ENCODE assay signal across 7 cellular contexts in the genomic region with DNA sequence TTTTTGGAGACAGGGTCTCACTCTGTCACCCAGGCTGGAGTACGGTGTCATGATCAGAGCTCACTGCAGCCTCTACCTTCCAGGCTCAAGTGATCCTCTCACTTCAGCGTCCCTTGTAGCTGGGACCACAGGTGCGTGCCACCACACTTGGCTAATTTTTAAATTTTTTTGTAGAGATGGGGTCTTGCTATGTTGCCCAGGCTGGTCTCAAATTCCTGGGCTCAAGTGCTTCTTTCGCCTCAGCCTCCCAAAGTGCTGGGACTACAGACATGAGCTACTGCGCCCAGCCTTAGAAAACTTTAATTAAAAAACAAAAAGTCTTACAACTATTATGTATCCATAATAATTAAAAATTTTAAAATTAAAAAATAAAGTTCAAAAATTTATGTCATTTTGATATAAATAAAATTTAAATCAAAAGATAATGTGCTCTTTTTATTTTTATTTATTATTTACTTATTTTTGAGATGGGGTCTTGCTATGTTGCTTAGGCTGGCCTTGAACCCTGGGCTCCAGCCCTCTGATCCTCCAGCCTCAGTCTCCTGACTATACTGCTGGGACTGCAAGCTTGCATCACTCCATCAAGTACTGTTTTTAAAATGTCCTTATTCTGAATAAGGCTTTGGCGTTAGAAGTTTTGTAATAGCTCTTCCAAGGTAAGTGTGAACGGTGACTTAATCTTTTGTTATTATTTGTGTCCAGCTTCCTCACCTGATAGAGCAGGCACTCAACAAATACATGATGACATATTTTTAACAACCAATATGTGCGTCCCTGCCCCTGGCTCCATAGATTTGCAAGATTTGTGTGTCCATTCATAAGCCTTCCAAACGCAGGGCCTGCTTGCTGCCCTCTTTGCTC. TPM values are rescaled to one million over a fixed set of nuclear protein-coding genes. Genes with fewer than 3 reads are reported as not detected.
DNase-seq lines count a peak whose midpoint lies in the region; ATAC-seq and TF ChIP-seq lines count a peak whose summit lies in the region.

No MANE protein-coding gene starts in this region.

- no peaks in the 10 kb centered on the region for H3K79me1 ChIP-seq in H9 (ENCODE audit: insufficient read depth, low read depth, low read length, poor library complexity, severe bottlenecking)

- no peak overlapping the region for H2BK12ac ChIP-seq in H9 (ENCODE audit: insufficient read length, low read depth, low read length)

- no peak overlapping the region for H2BK15ac ChIP-seq in H9 (ENCODE audit: low read depth, low read length)

- H3K56ac ChIP-seq in H9 (ENCODE audit: insufficient read length, low read depth, low read length), result no peak overlapping the region

- TF ChIP-seq CTCF in H9 (conservative IDR thresholded peaks at IDR 0.05), result no peak
- no peak for TF ChIP-seq CTCF in fibroblast of the aortic adventitia (IDR thresholded peaks at IDR 0.05; ENCODE audit: insufficient read depth, low read length)
- no peak for TF ChIP-seq CTCF in psoas muscle (IDR thresholded peaks at IDR 0.05)

- H3K79me2 ChIP-seq in H9 (ENCODE audit: insufficient read depth, low read length), result no peaks in the 10 kb centered on the region

- H3K4me3 Mint-ChIP-seq in H9, result peak overlapping the region; percentile 84 to 88
- peak overlapping the region; percentile 91 for H3K4me3 Mint-ChIP-seq in T-helper 2 cell treated with Interferon-gamma antibody and Interleukin-4, amounts not matched to agents 5 μg/mL and 100 μg/mL, for 36 hours

- H3K14ac ChIP-seq in H9 (ENCODE audit: insufficient read depth, low read length), result 0 out of 2 replicates have a peak overlapping the region, but pooled peaks have one; percentile 33

- H3K27ac Mint-ChIP-seq in H9, result peak overlapping the region; percentile 39 to 72 (median 61); a peak in 3 of 7 replicates
- H3K27ac Mint-ChIP-seq in T-helper 2 cell treated with Interferon-gamma antibody and Interleukin-4, amounts not matched to agents 5 μg/mL and 100 μg/mL, for 36 hours, result peak overlapping the region; percentile 92

- H3K9me3 ChIP-seq in H9 (ENCODE audit: control insufficient read depth, low read depth, low read length) (no peaks in the 10 kb centered on the region), psoas muscle (no peaks in the 10 kb centered on the region)

- H3K4ac ChIP-seq in H9 (ENCODE audit: low read depth, low read length), result no peak overlapping the region

- H3K36me3 Mint-ChIP-seq in H9 (ENCODE audit: insufficient read depth in 1 of 3, low read depth in 3 of 3), result peaks cover 17 to 31% (median 20%) of the 10 kb centered on the region in 3 experiments
- H3K36me3 Mint-ChIP-seq in T-helper 2 cell treated with Interferon-gamma antibody and Interleukin-4, amounts not matched to agents 5 μg/mL and 100 μg/mL, for 36 hours (ENCODE audit: low read depth), result peaks cover 34% of the 10 kb centered on the region

- peaks cover 0 to 20% of the 10 kb centered on the region in 2 donors for H3K36me3 ChIP-seq in psoas muscle (ENCODE audit: insufficient read depth in 1 of 2, low read depth in 1 of 2)

- no peak overlapping the region for H3T11ph ChIP-seq in H9 (ENCODE audit: low read length)

- no peak overlapping the region for H2AFZ ChIP-seq in H9 (ENCODE audit: low read length)

- H3K9me3 Mint-ChIP-seq in H9, result peaks cover 6 to 12% of the 10 kb centered on the region in 2 experiments
- H3K9me3 Mint-ChIP-seq in T-helper 2 cell treated with Interferon-gamma antibody and Interleukin-4, amounts not matched to agents 5 μg/mL and 100 μg/mL, for 36 hours, result peaks cover 14% of the 10 kb centered on the region

- no peaks in the 10 kb centered on the region for H3K27me3 ChIP-seq in H9 (ENCODE audit: insufficient read depth, low read length)
- no peaks in the 10 kb centered on the region for H3K27me3 ChIP-seq in psoas muscle (ENCODE audit: insufficient read depth in 3 of 3, low read length in 2 of 3)

- H3K18ac ChIP-seq in H9 (ENCODE audit: insufficient read length, low read depth, low read length), result no peak overlapping the region

- H2AK5ac ChIP-seq in H9 (ENCODE audit: insufficient read length, low read length), result no peak overlapping the region

- ATAC-seq in psoas muscle, result peak in 1 of 4 donors; percentile 2
- ATAC-seq in GM19452 (IDR thresholded peaks at IDR 0.05; ENCODE audit: unreplicated experiment), result no peak

- H3K4me2 ChIP-seq in H9 (ENCODE audit: insufficient read depth, insufficient read length, low read length), result peak overlapping the region; percentile 79

- H3K4me1 Mint-ChIP-seq in H9, result peaks cover 11% of the 10 kb centered on the region in 2 experiments
- peaks cover 36% of the 10 kb centered on the region for H3K4me1 Mint-ChIP-seq in T-helper 2 cell treated with Interferon-gamma antibody and Interleukin-4, amounts not matched to agents 5 μg/mL and 100 μg/mL, for 36 hours (ENCODE audit: low read depth)

- H3K4me1 ChIP-seq in H9 (ENCODE audit: insufficient read depth, low read length), result no peaks in the 10 kb centered on the region
- peaks cover 4% of the 10 kb centered on the region for H3K4me1 ChIP-seq in psoas muscle

- H4K8ac ChIP-seq in H9 (replicated peaks; ENCODE audit: insufficient read length, low read depth, low read length), result no peak overlapping the region

- no peaks in the 10 kb centered on the region for H4K20me1 ChIP-seq in H9 (ENCODE audit: control insufficient read depth, insufficient read depth, insufficient read length)

- peak overlapping the region; percentile 85 for H3K4me3 ChIP-seq in fibroblast of the aortic adventitia (ENCODE audit: low read depth, low read length)
- peak overlapping the region; percentile 75 for H3K4me3 ChIP-seq in psoas muscle

- no peak overlapping the region for H3K23ac ChIP-seq in H9 (ENCODE audit: insufficient read length, low read depth, low read length)

- H2BK120ac ChIP-seq in H9 (ENCODE audit: low read depth, low read length, poor library complexity, severe bottlenecking), result no peak overlapping the region

- no CpG with 5 or more reads among the region's 9 CpGs for WGBS in H9 (ENCODE audit: extremely low coverage, insufficient read length, low lambda C conversion rate)
- WGBS in psoas muscle, 3 donors, result 82 to 85% (median 83%) methylated on average over 9 of the region's 9 CpGs

- intact Hi-C loops in psoas muscle (cut with DNase I), result no loop called here

- peaks cover 11% of the 10 kb centered on the region for H3K23me2 ChIP-seq in H9 (ENCODE audit: insufficient read length, low read depth, low read length, poor library complexity, severe bottlenecking)

- no peak overlapping the region for H2BK5ac ChIP-seq in H9 (ENCODE audit: insufficient read length, low read length)

- H3K27ac ChIP-seq in H9 (ENCODE audit: insufficient read length, low read depth, low read length) (no peak overlapping the region), psoas muscle (peak overlapping the region; percentile 80)

- H4K5ac ChIP-seq in H9 (ENCODE audit: insufficient read length, low read depth, low read length), result no peak overlapping the region

- H2BK20ac ChIP-seq in H9 (ENCODE audit: low read depth, low read length, poor library complexity, severe bottlenecking), result no peak overlapping the region

- H4K91ac ChIP-seq in H9 (ENCODE audit: insufficient read length, low read depth, low read length), result no peak overlapping the region

- H3K9ac ChIP-seq in H9 (ENCODE audit: extremely low read depth, insufficient read length, low read length), result peak overlapping the region; percentile 10

- DNase-seq in H9 (no peak), fibroblast of the aortic adventitia (ENCODE audit: low read depth) (no peak), psoas muscle (peak in 1 of 2 donors; percentile 32), SHP77 (lab: John Stamatoyannopoulos, UW) (no peak), NCI-H524 treated with DMSO at 0.1 percent for 48 hours (lab: John Stamatoyannopoulos, UW) (no peak)
- no peak for DNase-seq in T-helper 2 cell treated with Interferon-gamma antibody and Interleukin-4, amounts not matched to agents 5 μg/mL and 100 μg/mL, for 36 hours (ENCODE audit: low spot score)

- peaks cover 7% of the 10 kb centered on the region for H3K27me3 Mint-ChIP-seq in H9 (ENCODE audit: low read depth)
- H3K27me3 Mint-ChIP-seq in T-helper 2 cell treated with Interferon-gamma antibody and Interleukin-4, amounts not matched to agents 5 μg/mL and 100 μg/mL, for 36 hours (ENCODE audit: low read depth), result no peaks in the 10 kb centered on the region

RNA-seq across cellular contexts. Expression of a gene that starts 1.6 kb away (rescaled TPM):
- total RNA-seq in H9 (2021), result 14.4 and 15.1 TPM in 2 replicates
- 39.2 and 50.6 TPM in 2 replicates for total RNA-seq in fibroblast of the aortic adventitia (ENCODE audit: low replicate concordance)
- total RNA-seq in psoas muscle, result 10 to 100 TPM; 14.6 to 17.0 (median 15.5) TPM
- 1 to 10 TPM; 2.7 to 6.2 (median 5.1) TPM for polyA plus RNA-seq in psoas muscle

RNA-seq across cellular contexts. Expression of a gene that starts 15.2 kb away (rescaled TPM):
- total RNA-seq in H9 (2021) (11.4 and 11.5 TPM in 2 replicates), fibroblast of the aortic adventitia (ENCODE audit: low replicate concordance) (237 and 528 TPM in 2 replicates), psoas muscle (10 to 100 TPM; 63.2 to 70.9 (median 68.1) TPM)
- polyA plus RNA-seq in psoas muscle, result 10 to 100 TPM; 32.4 to 58.4 (median 44.5) TPM

RNA-seq across cellular contexts. Expression of a gene that starts 21.3 kb away (rescaled TPM):
- total RNA-seq in H9 (2021), result 2.1 and 2.7 TPM in 2 replicates
- total RNA-seq in fibroblast of the aortic adventitia (ENCODE audit: low replicate concordance), result not detected in 2 replicates
- under 1 TPM in 2 of 4 donors, not detected in 2; 0.48 to 0.61 TPM for total RNA-seq in psoas muscle
- polyA plus RNA-seq in psoas muscle, result 1 to 10 TPM in 2 of 3 donors, under 1 TPM in 1; 0.18 to 1.4 (median 1.2) TPM

RNA-seq across cellular contexts. Expression of a gene that starts 22.8 kb away (rescaled TPM):
- total RNA-seq in H9 (2021) (25.0 and 26.2 TPM in 2 replicates), fibroblast of the aortic adventitia (ENCODE audit: low replicate concordance) (10.9 and 13.6 TPM in 2 replicates), psoas muscle (1 to 10 TPM; 2.8 to 5.1 (median 3.3) TPM)
- polyA plus RNA-seq in psoas muscle, result 1 to 10 TPM; 1.2 to 3.6 (median 1.3) TPM

RNA-seq across cellular contexts. Expression of a gene that starts 46.9 kb away (rescaled TPM):
- total RNA-seq in H9 (2021), result 3.4 and 4.2 TPM in 2 replicates
- total RNA-seq in fibroblast of the aortic adventitia (ENCODE audit: low replicate concordance), result 516 and 790 TPM in 2 replicates
- total RNA-seq in psoas muscle, result 10 to 100 TPM; 49.0 to 98.5 (median 75.6) TPM
- 10 to 100 TPM; 35.9 to 44.4 (median 38.2) TPM for polyA plus RNA-seq in psoas muscle
